Comparison of ENCODE assay signal across 1 cellular context in the genomic region with DNA sequence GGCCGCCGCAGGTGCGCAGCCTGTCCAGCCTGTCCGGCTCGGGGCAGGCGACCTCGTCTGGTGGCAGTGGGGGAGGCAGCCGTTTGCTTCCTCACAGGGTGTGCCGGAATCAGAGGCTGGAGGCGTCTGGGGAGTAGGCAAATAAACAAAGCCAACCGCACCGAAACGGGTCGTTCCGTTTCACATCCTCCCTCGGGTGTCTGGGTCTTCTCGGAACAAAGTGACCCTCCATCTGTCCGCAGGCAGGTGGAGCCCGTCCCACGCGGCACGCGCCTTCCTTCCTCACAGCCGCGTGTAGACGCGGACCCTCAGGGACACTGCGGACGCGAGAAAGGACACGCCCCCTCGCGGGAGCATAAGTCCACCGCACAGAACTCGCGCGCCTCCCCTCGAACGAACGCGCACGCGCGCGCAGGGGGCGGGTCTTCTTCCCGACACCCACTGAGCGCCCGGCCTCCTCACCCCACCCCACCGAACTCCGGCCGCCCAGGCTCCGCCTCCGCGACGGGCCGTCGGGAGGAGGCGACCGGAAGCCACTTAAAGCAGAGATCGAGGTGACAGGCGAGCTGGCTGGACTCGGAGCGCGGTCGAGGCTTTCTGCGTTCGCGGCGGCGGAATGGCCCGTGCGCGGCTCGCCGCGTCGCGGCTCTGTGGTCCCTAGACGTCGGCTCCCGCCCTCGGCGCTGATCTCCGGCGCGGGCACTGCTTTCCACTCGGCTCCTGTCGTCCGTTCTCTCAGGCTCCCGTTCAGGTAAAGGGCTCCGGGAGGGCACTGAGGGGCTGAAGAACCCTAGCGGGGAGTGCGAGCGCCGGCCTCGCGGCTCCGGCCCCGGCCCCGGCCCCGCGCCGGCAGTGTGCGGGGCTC.
TF ChIP-seq lines count a peak whose summit lies in the region.

A gene with protein sequence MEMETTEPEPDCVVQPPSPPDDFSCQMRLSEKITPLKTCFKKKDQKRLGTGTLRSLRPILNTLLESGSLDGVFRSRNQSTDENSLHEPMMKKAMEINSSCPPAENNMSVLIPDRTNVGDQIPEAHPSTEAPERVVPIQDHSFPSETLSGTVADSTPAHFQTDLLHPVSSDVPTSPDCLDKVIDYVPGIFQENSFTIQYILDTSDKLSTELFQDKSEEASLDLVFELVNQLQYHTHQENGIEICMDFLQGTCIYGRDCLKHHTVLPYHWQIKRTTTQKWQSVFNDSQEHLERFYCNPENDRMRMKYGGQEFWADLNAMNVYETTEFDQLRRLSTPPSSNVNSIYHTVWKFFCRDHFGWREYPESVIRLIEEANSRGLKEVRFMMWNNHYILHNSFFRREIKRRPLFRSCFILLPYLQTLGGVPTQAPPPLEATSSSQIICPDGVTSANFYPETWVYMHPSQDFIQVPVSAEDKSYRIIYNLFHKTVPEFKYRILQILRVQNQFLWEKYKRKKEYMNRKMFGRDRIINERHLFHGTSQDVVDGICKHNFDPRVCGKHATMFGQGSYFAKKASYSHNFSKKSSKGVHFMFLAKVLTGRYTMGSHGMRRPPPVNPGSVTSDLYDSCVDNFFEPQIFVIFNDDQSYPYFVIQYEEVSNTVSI (plus strand): TSS at position 545 of the 865 bp plus-strand sequence. CDS start 3,108 bp downstream, outside the sequence.

TF ChIP-seq in A549, 52 proteins besides CTCF, POLR2A, EP300 and RAD21 (continued from another document):
- TF ChIP-seq, protein P1, sequence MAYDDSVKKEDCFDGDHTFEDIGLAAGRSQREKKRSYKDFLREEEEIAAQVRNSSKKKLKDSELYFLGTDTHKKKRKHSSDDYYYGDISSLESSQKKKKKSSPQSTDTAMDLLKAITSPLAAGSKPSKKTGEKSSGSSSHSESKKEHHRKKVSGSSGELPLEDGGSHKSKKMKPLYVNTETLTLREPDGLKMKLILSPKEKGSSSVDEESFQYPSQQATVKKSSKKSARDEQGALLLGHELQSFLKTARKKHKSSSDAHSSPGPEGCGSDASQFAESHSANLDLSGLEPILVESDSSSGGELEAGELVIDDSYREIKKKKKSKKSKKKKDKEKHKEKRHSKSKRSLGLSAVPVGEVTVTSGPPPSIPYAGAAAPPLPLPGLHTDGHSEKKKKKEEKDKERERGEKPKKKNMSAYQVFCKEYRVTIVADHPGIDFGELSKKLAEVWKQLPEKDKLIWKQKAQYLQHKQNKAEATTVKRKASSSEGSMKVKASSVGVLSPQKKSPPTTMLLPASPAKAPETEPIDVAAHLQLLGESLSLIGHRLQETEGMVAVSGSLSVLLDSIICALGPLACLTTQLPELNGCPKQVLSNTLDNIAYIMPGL (CRISPR knock-in tag; IDR thresholded peaks at IDR 0.05; ENCODE audit: borderline replicate concordance), result 0 out of 2 replicates have a peak, but pooled peaks have one; percentile 68
- TF ChIP-seq FOSL2 (IDR thresholded peaks at IDR 0.05) (no peak), FOSL2 (CRISPR knock-in tag; IDR thresholded peaks at IDR 0.05) (no peak), EHMT2 (IDR thresholded peaks at IDR 0.05; ENCODE audit: low read depth) (no peak), HOXB5 (CRISPR knock-in tag; IDR thresholded peaks at IDR 0.05) (peak; percentile 55; the same call in 1 of the 2 replicates), ZNF302 (CRISPR knock-in tag; IDR thresholded peaks at IDR 0.05) (no peak), MAFK (IDR thresholded peaks at IDR 0.05; ENCODE audit: partially characterized antibody) (no peak), CHD4 (IDR thresholded peaks at IDR 0.05; ENCODE audit: borderline replicate concordance) (no peak), HEYL (CRISPR knock-in tag; IDR thresholded peaks at IDR 0.05) (no peak), NR3C1 (IDR thresholded peaks at IDR 0.05) (no peak), SMC3 (IDR thresholded peaks at IDR 0.05) (peak; percentile 90), CBX8 (IDR thresholded peaks at IDR 0.05) (no peak), HOXA7 (CRISPR knock-in tag; IDR thresholded peaks at IDR 0.05) (no peak), NFE2L2 (conservative IDR thresholded peaks at IDR 0.05; ENCODE audit: low read length) (no peak), ZSCAN20 (CRISPR knock-in tag; IDR thresholded peaks at IDR 0.05) (no peak), SREBF2 (IDR thresholded peaks at IDR 0.05) (no peak), TP53 (CRISPR knock-in tag; IDR thresholded peaks at IDR 0.05) (0 out of 2 replicates have a peak, but pooled peaks have one; percentile 55), HOXB13 (CRISPR knock-in tag; IDR thresholded peaks at IDR 0.05; ENCODE audit: low read depth) (no peak), ZFP36 (IDR thresholded peaks at IDR 0.05; ENCODE audit: borderline replicate concordance, partially characterized antibody) (no peak), TFCP2L1 (CRISPR knock-in tag; IDR thresholded peaks at IDR 0.05) (no peak), RCOR1 (IDR thresholded peaks at IDR 0.05; ENCODE audit: low read depth, low read length) (no peak), CBX2 (IDR thresholded peaks at IDR 0.05; ENCODE audit: borderline replicate concordance, low read depth) (no peak), RNF2 (IDR thresholded peaks at IDR 0.05; ENCODE audit: borderline replicate concordance, low read depth) (no peak), FOXS1 (CRISPR knock-in tag; IDR thresholded peaks at IDR 0.05) (no peak), EHF (CRISPR knock-in tag; IDR thresholded peaks at IDR 0.05) (no peak), CHD2 (IDR thresholded peaks at IDR 0.05; ENCODE audit: low read length, partially characterized antibody) (no peak), MYC (IDR thresholded peaks at IDR 0.05; ENCODE audit: borderline replicate concordance, low read length) (peak; percentile 84), KDM1A (IDR thresholded peaks at IDR 0.05; ENCODE audit: low read depth) (0 out of 2 replicates have a peak, but pooled peaks have one; percentile 9), RFX5 (IDR thresholded peaks at IDR 0.05) (no peak), GATA3 (IDR thresholded peaks at IDR 0.05; ENCODE audit: borderline replicate concordance) (peak; percentile 53; the same call in 1 of the 2 replicates), HDAC2 (IDR thresholded peaks at IDR 0.05) (no peak), RARB (CRISPR knock-in tag; IDR thresholded peaks at IDR 0.05) (0 out of 2 replicates have a peak, but pooled peaks have one; percentile 50), FOSB (CRISPR knock-in tag; IDR thresholded peaks at IDR 0.05) (no peak), PHF8 (IDR thresholded peaks at IDR 0.05; ENCODE audit: borderline replicate concordance, low read depth) (peak; percentile 60), ESRRA (IDR thresholded peaks at IDR 0.05; ENCODE audit: borderline replicate concordance, low read length) (no peak)
- TF ChIP-seq, protein P2, sequence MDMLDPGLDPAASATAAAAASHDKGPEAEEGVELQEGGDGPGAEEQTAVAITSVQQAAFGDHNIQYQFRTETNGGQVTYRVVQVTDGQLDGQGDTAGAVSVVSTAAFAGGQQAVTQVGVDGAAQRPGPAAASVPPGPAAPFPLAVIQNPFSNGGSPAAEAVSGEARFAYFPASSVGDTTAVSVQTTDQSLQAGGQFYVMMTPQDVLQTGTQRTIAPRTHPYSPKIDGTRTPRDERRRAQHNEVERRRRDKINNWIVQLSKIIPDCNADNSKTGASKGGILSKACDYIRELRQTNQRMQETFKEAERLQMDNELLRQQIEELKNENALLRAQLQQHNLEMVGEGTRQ (IDR thresholded peaks at IDR 0.05), result no peak
- TF ChIP-seq, protein P3, sequence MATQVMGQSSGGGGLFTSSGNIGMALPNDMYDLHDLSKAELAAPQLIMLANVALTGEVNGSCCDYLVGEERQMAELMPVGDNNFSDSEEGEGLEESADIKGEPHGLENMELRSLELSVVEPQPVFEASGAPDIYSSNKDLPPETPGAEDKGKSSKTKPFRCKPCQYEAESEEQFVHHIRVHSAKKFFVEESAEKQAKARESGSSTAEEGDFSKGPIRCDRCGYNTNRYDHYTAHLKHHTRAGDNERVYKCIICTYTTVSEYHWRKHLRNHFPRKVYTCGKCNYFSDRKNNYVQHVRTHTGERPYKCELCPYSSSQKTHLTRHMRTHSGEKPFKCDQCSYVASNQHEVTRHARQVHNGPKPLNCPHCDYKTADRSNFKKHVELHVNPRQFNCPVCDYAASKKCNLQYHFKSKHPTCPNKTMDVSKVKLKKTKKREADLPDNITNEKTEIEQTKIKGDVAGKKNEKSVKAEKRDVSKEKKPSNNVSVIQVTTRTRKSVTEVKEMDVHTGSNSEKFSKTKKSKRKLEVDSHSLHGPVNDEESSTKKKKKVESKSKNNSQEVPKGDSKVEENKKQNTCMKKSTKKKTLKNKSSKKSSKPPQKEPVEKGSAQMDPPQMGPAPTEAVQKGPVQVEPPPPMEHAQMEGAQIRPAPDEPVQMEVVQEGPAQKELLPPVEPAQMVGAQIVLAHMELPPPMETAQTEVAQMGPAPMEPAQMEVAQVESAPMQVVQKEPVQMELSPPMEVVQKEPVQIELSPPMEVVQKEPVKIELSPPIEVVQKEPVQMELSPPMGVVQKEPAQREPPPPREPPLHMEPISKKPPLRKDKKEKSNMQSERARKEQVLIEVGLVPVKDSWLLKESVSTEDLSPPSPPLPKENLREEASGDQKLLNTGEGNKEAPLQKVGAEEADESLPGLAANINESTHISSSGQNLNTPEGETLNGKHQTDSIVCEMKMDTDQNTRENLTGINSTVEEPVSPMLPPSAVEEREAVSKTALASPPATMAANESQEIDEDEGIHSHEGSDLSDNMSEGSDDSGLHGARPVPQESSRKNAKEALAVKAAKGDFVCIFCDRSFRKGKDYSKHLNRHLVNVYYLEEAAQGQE (IDR thresholded peaks at IDR 0.05), result peak; percentile 32; the same call in 1 of the 2 replicates
- TF ChIP-seq, protein P4, sequence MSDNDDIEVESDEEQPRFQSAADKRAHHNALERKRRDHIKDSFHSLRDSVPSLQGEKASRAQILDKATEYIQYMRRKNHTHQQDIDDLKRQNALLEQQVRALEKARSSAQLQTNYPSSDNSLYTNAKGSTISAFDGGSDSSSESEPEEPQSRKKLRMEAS (IDR thresholded peaks at IDR 0.05), result peak; percentile 97
- TF ChIP-seq, protein P5, sequence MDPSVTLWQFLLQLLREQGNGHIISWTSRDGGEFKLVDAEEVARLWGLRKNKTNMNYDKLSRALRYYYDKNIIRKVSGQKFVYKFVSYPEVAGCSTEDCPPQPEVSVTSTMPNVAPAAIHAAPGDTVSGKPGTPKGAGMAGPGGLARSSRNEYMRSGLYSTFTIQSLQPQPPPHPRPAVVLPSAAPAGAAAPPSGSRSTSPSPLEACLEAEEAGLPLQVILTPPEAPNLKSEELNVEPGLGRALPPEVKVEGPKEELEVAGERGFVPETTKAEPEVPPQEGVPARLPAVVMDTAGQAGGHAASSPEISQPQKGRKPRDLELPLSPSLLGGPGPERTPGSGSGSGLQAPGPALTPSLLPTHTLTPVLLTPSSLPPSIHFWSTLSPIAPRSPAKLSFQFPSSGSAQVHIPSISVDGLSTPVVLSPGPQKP (IDR thresholded peaks at IDR 0.05; ENCODE audit: low read depth, low read length), result no peak
